8 cellular contexts compared by ENCODE assay signal in the genomic region with DNA sequence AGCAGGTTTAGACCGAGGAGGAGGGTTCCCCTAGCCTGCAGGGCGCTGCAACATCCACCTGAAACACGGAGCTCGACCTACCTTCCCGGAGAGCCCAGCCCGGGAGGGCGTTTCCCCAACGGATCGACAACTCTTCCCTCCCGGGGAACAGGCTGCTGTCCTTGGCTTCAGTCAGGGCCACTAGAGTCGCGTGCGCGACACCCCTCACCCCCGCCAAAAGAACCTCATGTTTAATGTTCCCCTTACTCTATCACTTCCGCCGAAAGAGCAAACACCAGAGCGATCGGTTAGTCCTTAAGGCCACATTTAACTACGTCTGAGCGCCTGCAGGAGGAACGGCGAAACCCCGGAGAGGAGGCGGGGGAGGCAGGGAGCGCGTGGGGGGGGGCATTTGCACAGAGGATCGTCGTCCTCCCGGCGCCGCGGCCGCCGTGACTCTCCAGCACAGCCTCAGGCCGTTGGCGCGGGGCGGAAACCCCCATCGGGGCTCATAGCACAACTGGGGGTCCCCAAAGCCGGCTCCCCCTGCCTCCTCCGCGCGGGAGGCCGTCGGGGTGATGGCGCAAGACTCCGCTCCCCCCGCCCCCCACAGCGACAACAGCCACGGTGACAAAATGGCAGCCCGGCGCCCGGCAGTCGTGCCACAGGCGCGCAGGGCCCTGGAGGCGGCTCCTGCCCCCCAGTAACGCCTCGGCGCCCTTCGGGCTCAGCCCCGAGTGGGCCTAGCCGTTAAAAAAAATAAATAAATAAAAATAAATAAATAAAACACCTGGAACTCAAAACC. TPM values are rescaled to one million over a fixed set of nuclear protein-coding genes. Genes with fewer than 3 reads are reported as not detected.
DNase-seq lines count a peak whose midpoint lies in the region; ATAC-seq and TF ChIP-seq lines count a peak whose summit lies in the region.

No MANE protein-coding gene starts in this region.

- ATAC-seq in HG03460 (IDR thresholded peaks at IDR 0.05; ENCODE audit: unreplicated experiment), result peak; percentile 29

- TF ChIP-seq CTCF in fibroblast of pulmonary artery (IDR thresholded peaks at IDR 0.05; ENCODE audit: low read length, missing control alignments) (no peak), nephron progenitor cell (IDR thresholded peaks at IDR 0.05) (no peak)

- H3K27ac Mint-ChIP-seq in nephron progenitor cell, result peak overlapping the region; percentile 98

- peak overlapping the region; percentile 91 for H3K4me3 ChIP-seq in fibroblast of pulmonary artery (replicated peaks; ENCODE audit: low read depth, low read length)

- no peaks in the 10 kb centered on the region for H3K27me3 Mint-ChIP-seq in nephron progenitor cell (ENCODE audit: low read depth, poor library complexity)

- peaks cover 20% of the 10 kb centered on the region for H3K36me3 Mint-ChIP-seq in nephron progenitor cell (ENCODE audit: low read depth)

- peaks cover 61% of the 10 kb centered on the region for H3K4me1 Mint-ChIP-seq in nephron progenitor cell

- H3K9me3 Mint-ChIP-seq in nephron progenitor cell, result no peaks in the 10 kb centered on the region

- DNase-seq in DMS79 treated with DMSO at 0.1 percent for 48 hours (lab: John Stamatoyannopoulos, UW) (peak; percentile 29), DMS79 (lab: John Stamatoyannopoulos, UW) (no peak), RPMI7951 (ENCODE audit: low read depth) (peak; percentile 70), fibroblast of pulmonary artery (ENCODE audit: low read depth) (peak; percentile 67), nephron progenitor cell (peak; percentile 67), superior temporal gyrus (ENCODE audit: extremely low spot score) (peak; percentile 66)
- peak; percentile 64 for DNase-seq in activated T-helper 9 cell treated with anti-CD3 and anti-CD28 coated beads, Interleukin-2, amount 50 U/mL, for 16 hours (ENCODE audit: low read depth)

- H3K4me3 Mint-ChIP-seq in nephron progenitor cell, result peak overlapping the region; percentile 97

RNA-seq across cellular contexts. Expression of a gene that starts 3.2 kb away (rescaled TPM):
- total RNA-seq in RPMI7951 (2014; rRNA removed; shearing (Covaris generic)), result 95.6 and 119 TPM in 2 replicates
